In genomic region chr7:30505174-30505697, GRCh38 we compare ENCODE assay signal across 8 cellular contexts. TPM values are rescaled to one million over a fixed set of nuclear protein-coding genes. Genes with fewer than 3 reads are reported as not detected.
DNase-seq lines count a peak whose midpoint lies in the region; ATAC-seq and TF ChIP-seq lines count a peak whose summit lies in the region.

No MANE protein-coding gene starts in this region.

- H3K36me3 ChIP-seq in A673 (ENCODE audit: insufficient read depth, low read length, poor library complexity, severe bottlenecking) (no peaks in the 10 kb centered on the region), SJSA1 (peaks cover 17% of the 10 kb centered on the region), skeletal muscle satellite cell (ENCODE audit: insufficient read depth, low read length) (no peaks in the 10 kb centered on the region)

- peak overlapping the region; percentile 85 for H3K9ac ChIP-seq in skeletal muscle satellite cell (ENCODE audit: low read depth, low read length)

- H3K4me2 ChIP-seq in skeletal muscle satellite cell (ENCODE audit: low read length), result peak overlapping the region; percentile 94

- peak overlapping the region; percentile 51 for H3K27ac ChIP-seq in A673 (ENCODE audit: low read depth, low read length, poor library complexity, severe bottlenecking)
- H3K27ac ChIP-seq in SJSA1, result peak overlapping the region; percentile 41; the same call in 1 of the 2 replicates

- DNase-seq in A673 (ENCODE audit: low spot score) (no peak), SJSA1 (ENCODE audit: low read depth in 1 of 2, low spot score in 2 of 2) (no peak), fibroblast of the aortic adventitia (ENCODE audit: low read depth) (no peak), T1000 (lab: John Stamatoyannopoulos, UW) (no peak)
- DNase-seq in stimulated activated naive CD4-positive, alpha-beta T cell (lab: John Stamatoyannopoulos, UW), result no peak

- H3K9me3 ChIP-seq in A673 (ENCODE audit: low read depth, low read length, poor library complexity, severe bottlenecking), result no peaks in the 10 kb centered on the region
- H3K9me3 ChIP-seq in SJSA1 (replicated peaks), result no peaks in the 10 kb centered on the region
- no peaks in the 10 kb centered on the region for H3K9me3 ChIP-seq in skeletal muscle satellite cell (replicated peaks; ENCODE audit: low read length)

- peak overlapping the region; percentile 81 for H3K4me3 ChIP-seq in A673 (ENCODE audit: low read depth, low read length, poor library complexity, severe bottlenecking)
- H3K4me3 ChIP-seq in SJSA1, result peak overlapping the region; percentile 70
- H3K4me3 ChIP-seq in fibroblast of the aortic adventitia (ENCODE audit: low read depth, low read length), result peak overlapping the region; percentile 74
- H3K4me3 ChIP-seq in skeletal muscle satellite cell (ENCODE audit: low read length), result peak overlapping the region; percentile 88

- POLR2A ChIA-PET in A673 (lab: Charles Lee; ENCODE audit: low non-redundant PET), result no interaction called here

- TF ChIP-seq CTCF in A673 (conservative IDR thresholded peaks at IDR 0.05; ENCODE audit: low read depth, low read length) (no peak), fibroblast of the aortic adventitia (IDR thresholded peaks at IDR 0.05; ENCODE audit: insufficient read depth, low read length) (peak; percentile 21)

- H3K27me3 ChIP-seq in A673 (replicated peaks; ENCODE audit: insufficient read depth, low read depth, low read length, poor library complexity), result no peaks in the 10 kb centered on the region
- H3K27me3 ChIP-seq in SJSA1 (replicated peaks), result no peaks in the 10 kb centered on the region
- no peaks in the 10 kb centered on the region for H3K27me3 ChIP-seq in skeletal muscle satellite cell (ENCODE audit: control insufficient read depth, insufficient read depth, low read length)

- CTCF ChIA-PET in A673 (lab: Charles Lee), result no interaction called here

- ATAC-seq in GM21529 (IDR thresholded peaks at IDR 0.05; ENCODE audit: unreplicated experiment) (peak; percentile 25), GM18511 (IDR thresholded peaks at IDR 0.05; ENCODE audit: unreplicated experiment) (no peak)

- BruUV-seq in A673 (replicated peaks; lab: Mats Ljungman, UMichigan), result TSS peak; percentile 88

- intact Hi-C loops in A673 (cut with micrococcal nuclease; ENCODE audit: unreplicated experiment), result no loop called here

- H3K4me1 ChIP-seq in A673 (ENCODE audit: insufficient read depth, low read length, poor library complexity, severe bottlenecking) (no peaks in the 10 kb centered on the region), SJSA1 (replicated peaks) (peaks cover 9% of the 10 kb centered on the region; the same call in 1 of the 2 replicates), skeletal muscle satellite cell (ENCODE audit: control insufficient read depth, insufficient read depth, low read length) (peaks cover 15% of the 10 kb centered on the region)

RNA-seq across cellular contexts. Expression of gene GGCT, which starts 0.6 kb away (rescaled TPM):
- total RNA-seq in A673 (2021) (63.5 and 66.0 TPM in 2 replicates), fibroblast of the aortic adventitia (ENCODE audit: low replicate concordance) (27.3 and 47.8 TPM in 2 replicates)
- total RNA-seq in SJSA1 (2014; rRNA removed; shearing (Covaris generic)), result 77.6 and 130 TPM in 2 replicates
- 27.1 and 36.0 TPM in 2 replicates for total RNA-seq in skeletal muscle satellite cell (2012; rRNA removed)

RNA-seq across cellular contexts. Expression of gene NOD1, which starts 26.7 kb away (rescaled TPM):
- total RNA-seq in A673 (2021) (2.0 and 2.3 TPM in 2 replicates), fibroblast of the aortic adventitia (ENCODE audit: low replicate concordance) (7.5 and 14.8 TPM in 2 replicates)
- 4.2 and 6.2 TPM in 2 replicates for total RNA-seq in SJSA1 (2014; rRNA removed; shearing (Covaris generic))
- total RNA-seq in skeletal muscle satellite cell (2012; rRNA removed), result 5.5 and 7.4 TPM in 2 replicates
